Comparison of ENCODE assay signal across 10 cellular contexts in genomic region chr2:43331428-43331827, GRCh38.
DNase-seq lines count a peak whose midpoint lies in the region; ATAC-seq and TF ChIP-seq lines count a peak whose summit lies in the region.
"Had no signal": no experiment of that assay in that cellular context is flagged by ENCODE, and none has a peak within 500 bp of the region (broad histone marks: within the 10 kb centered on the region; RNA-seq: fewer than 3 reads in every experiment).

No MANE protein-coding gene starts in this region.

- ATAC-seq in SK-N-SH treated with all-trans-retinoic acid at 6 μM for 48 hours (peak; percentile 24; the same call in 2 of the 3 replicates), HG03571 (IDR thresholded peaks at IDR 0.05; ENCODE audit: unreplicated experiment) (no peak), GM18505 (IDR thresholded peaks at IDR 0.05; ENCODE audit: unreplicated experiment) (no peak), GM21529 (IDR thresholded peaks at IDR 0.05; ENCODE audit: unreplicated experiment) (no peak)
- ATAC-seq: T-helper 17 cell had no signal

- DNase-seq in EH (ENCODE audit: low read depth) (peak; percentile 29), globus pallidus (ENCODE audit: low spot score) (peak; percentile 41), retina (no peak)
- DNase-seq: HCEC 1CT, T-helper 17 cell had no signal

- H3K36me3 ChIP-seq in rectal smooth muscle tissue (ENCODE audit: control insufficient read depth, insufficient read depth, low read length): no peaks in the 10 kb centered on the region

- H3K4me3 ChIP-seq in rectal smooth muscle tissue (ENCODE audit: low read length): no peak overlapping the region

- no peak for TF ChIP-seq POLR2A in GM18505 (IDR thresholded peaks at IDR 0.05; ENCODE audit: borderline replicate concordance, extremely low read depth, insufficient read depth, insufficient read length)

- peak overlapping the region; percentile 63 for H3K27ac ChIP-seq in rectal smooth muscle tissue (ENCODE audit: low read depth, low read length)

- no peak overlapping the region for H3K9ac ChIP-seq in rectal smooth muscle tissue (ENCODE audit: low read length)

- H3K27me3 ChIP-seq in rectal smooth muscle tissue (ENCODE audit: control insufficient read depth, insufficient read depth, low read length): no peaks in the 10 kb centered on the region

- peaks cover 42% of the 10 kb centered on the region for H3K4me1 ChIP-seq in rectal smooth muscle tissue (ENCODE audit: control insufficient read depth, insufficient read depth, low read length)

TF ChIP-seq in SK-N-SH treated with all-trans-retinoic acid at 6 μM for 48 hours, 23 proteins besides CTCF, POLR2A, EP300 and RAD21:
- no peak for TF ChIP-seq ISL1 (CRISPR knock-in tag; IDR thresholded peaks at IDR 0.05)
- TF ChIP-seq TSHZ2 (CRISPR knock-in tag; IDR thresholded peaks at IDR 0.05): no peak
- TF ChIP-seq ZNF8 (CRISPR knock-in tag; IDR thresholded peaks at IDR 0.05): 0 out of 2 replicates have a peak, but pooled peaks have one; percentile 13
- no peak for TF ChIP-seq OSR1 (CRISPR knock-in tag; IDR thresholded peaks at IDR 0.05)
